In genomic region chr1:93207211-93207610, GRCh38 we compare ENCODE assay signal across 14 cellular contexts. TPM values are rescaled to one million over a fixed set of nuclear protein-coding genes. Genes with fewer than 3 reads are reported as not detected.
DNase-seq lines count a peak whose midpoint lies in the region; ATAC-seq, FAIRE-seq and TF ChIP-seq lines count a peak whose summit lies in the region.
"Had no signal": no experiment of that assay in that cellular context is flagged by ENCODE, and none has a peak within 500 bp of the region (broad histone marks: within the 10 kb centered on the region; RNA-seq: fewer than 3 reads in every experiment).

No MANE protein-coding gene starts in this region.

- ATAC-seq in left ventricle myocardium superior, result no peak
- ATAC-seq: A549, GM12878 had no signal

- H3K4me1 ChIP-seq in adipocyte (ENCODE audit: control insufficient read depth, insufficient read depth, low read length), result peaks cover 6% of the 10 kb centered on the region
- H3K4me1 ChIP-seq in osteoblast (ENCODE audit: insufficient read depth, low read length), result no peaks in the 10 kb centered on the region
- H3K4me1 ChIP-seq: A549, Caco-2 had no signal

- TF ChIP-seq CTCF in fibroblast of the aortic adventitia (IDR thresholded peaks at IDR 0.05; ENCODE audit: insufficient read depth, low read length), result no peak
- no peak for TF ChIP-seq CTCF in osteoblast (IDR thresholded peaks at IDR 0.05; ENCODE audit: extremely low read depth, low read depth, low read length)

- H3K36me3 ChIP-seq in adipocyte (ENCODE audit: control insufficient read depth, insufficient read depth, low read length, severe bottlenecking) (peaks cover 45% of the 10 kb centered on the region), osteoblast (ENCODE audit: insufficient read depth, low read length) (peaks cover 5% of the 10 kb centered on the region)

- H3K4me2 ChIP-seq in osteoblast (ENCODE audit: insufficient read depth, low read length), result peak overlapping the region; percentile 58
- H3K4me2 ChIP-seq: A549 had no signal

- H3K27ac ChIP-seq in osteoblast (ENCODE audit: low read depth, low read length), result no peak overlapping the region
- H3K27ac ChIP-seq: A549 had no signal

- intact Hi-C loops in left ventricle myocardium superior (cut with micrococcal nuclease), result no loop called here

- peak; percentile 33 for FAIRE-seq in G401.6 (lab: Jason Lieb, UNC)
- FAIRE-seq in GM12891 (lab: Jason Lieb, UNC), result no peak
- FAIRE-seq: A549, GM12878 had no signal

- H3K9me3 ChIP-seq in adipocyte (ENCODE audit: control insufficient read depth, low read length) (no peaks in the 10 kb centered on the region), osteoblast (ENCODE audit: low read depth, low read length) (no peaks in the 10 kb centered on the region)
- H3K9me3 ChIP-seq: A549, Caco-2 had no signal

- H2AFZ ChIP-seq in osteoblast (ENCODE audit: low read length), result peak overlapping the region; percentile 49

- no peak overlapping the region for H3K9ac ChIP-seq in adipocyte (ENCODE audit: low read length)

- no peaks in the 10 kb centered on the region for H4K20me1 ChIP-seq in osteoblast (ENCODE audit: insufficient read depth, low read length)

- peak; percentile 19 for DNase-seq in adipocyte (ENCODE audit: low read depth)
- DNase-seq in fibroblast of the aortic adventitia (ENCODE audit: low read depth), result peak; percentile 6
- no peak for DNase-seq in osteoblast (ENCODE audit: insufficient read length, low spot score, missing footprints)
- DNase-seq in stimulated activated CD4-positive, alpha-beta T cell treated with anti-CD3 and anti-CD28 coated beads, Interleukin-15, amount 100 ng/mL, for 24 hours, result no peak
- DNase-seq in left ventricle myocardium superior, result no peak
- no peak for DNase-seq in GM12891 (ENCODE audit: insufficient read length, low spot score)
- DNase-seq: Caco-2; CD8-positive, alpha-beta memory T cell; DND-41; GOT3; H9 had no signal

- TF ChIP-seq POLR2A in GM12891 (IDR thresholded peaks at IDR 0.05; ENCODE audit: low read depth, low read length), result no peak

- H3K4me3 ChIP-seq in adipocyte (ENCODE audit: low read length), result no peak overlapping the region
- H3K4me3 ChIP-seq in fibroblast of the aortic adventitia (ENCODE audit: low read depth, low read length), result no peak overlapping the region
- peak overlapping the region; percentile 50 for H3K4me3 ChIP-seq in osteoblast (ENCODE audit: insufficient read depth, low read length)
- H3K4me3 ChIP-seq: A549, GM12878 had no signal

- H3K27me3 ChIP-seq in adipocyte (replicated peaks; ENCODE audit: control insufficient read depth, insufficient read depth, low read length) (no peaks in the 10 kb centered on the region), osteoblast (ENCODE audit: insufficient read depth, low read length) (no peaks in the 10 kb centered on the region)

- no peaks in the 10 kb centered on the region for H3K79me2 ChIP-seq in osteoblast (ENCODE audit: insufficient read depth, low read length)

TF ChIP-seq in GM12891, 5 proteins besides CTCF, POLR2A, EP300 and RAD21:
- TF ChIP-seq TAF1 (IDR thresholded peaks at IDR 0.05; ENCODE audit: low read depth, low read length) (no peak), POLR2AphosphoS5 (IDR thresholded peaks at IDR 0.05; ENCODE audit: low read depth, low read length) (no peak), SPI1 (IDR thresholded peaks at IDR 0.05; ENCODE audit: low read depth, low read length) (no peak), PAX5 (IDR thresholded peaks at IDR 0.05; ENCODE audit: insufficient read depth, low read length, severe bottlenecking) (no peak), POU2F2 (IDR thresholded peaks at IDR 0.05; ENCODE audit: low read depth, low read length) (no peak)

RNA-seq across cellular contexts. Expression of gene CCDC18, which starts 26.7 kb away (rescaled TPM):
- total RNA-seq in fibroblast of the aortic adventitia (ENCODE audit: low replicate concordance) (11.2 and 16.0 TPM in 2 replicates), osteoblast (6.2 TPM in 2 replicates), left ventricle myocardium superior (2.9 TPM)
- 14.0 TPM for polyA plus RNA-seq in GM12891 (2012; ENCODE audit: low read depth, missing spikeins)

RNA-seq across cellular contexts. Expression of gene TMED5, which starts 27.0 kb away (rescaled TPM):
- total RNA-seq in fibroblast of the aortic adventitia (ENCODE audit: low replicate concordance), result 38.2 and 60.6 TPM in 2 replicates
- 50.3 and 51.3 TPM in 2 replicates for total RNA-seq in osteoblast
- 54.8 TPM for total RNA-seq in left ventricle myocardium superior
- 23.3 TPM for polyA plus RNA-seq in GM12891 (2012; ENCODE audit: low read depth, missing spikeins)

Comparison
In these comparisons a context has a peak if more than half of its experiments do, and no peak if none do; other contexts are left out.
1. DNase-seq: peak in adipocyte (single experiment) and fibroblast of the aortic adventitia (single experiment); none in osteoblast (single experiment), stimulated activated CD4-positive, alpha-beta T cell treated with anti-CD3 and anti-CD28 coated beads, Interleukin-15, amount 100 ng/mL, for 24 hours (single experiment), left ventricle myocardium superior (single experiment) and GM12891 (single experiment).